1 cellular context compared by ENCODE assay signal in genomic region chr7:101743995-101744360, GRCh38.
TF ChIP-seq lines count a peak whose summit lies in the region.

No MANE protein-coding gene starts in this region.

TF ChIP-seq in GM23338, 12 proteins besides CTCF, POLR2A, EP300 and RAD21 (continued from another document):
- TF ChIP-seq, protein P1, sequence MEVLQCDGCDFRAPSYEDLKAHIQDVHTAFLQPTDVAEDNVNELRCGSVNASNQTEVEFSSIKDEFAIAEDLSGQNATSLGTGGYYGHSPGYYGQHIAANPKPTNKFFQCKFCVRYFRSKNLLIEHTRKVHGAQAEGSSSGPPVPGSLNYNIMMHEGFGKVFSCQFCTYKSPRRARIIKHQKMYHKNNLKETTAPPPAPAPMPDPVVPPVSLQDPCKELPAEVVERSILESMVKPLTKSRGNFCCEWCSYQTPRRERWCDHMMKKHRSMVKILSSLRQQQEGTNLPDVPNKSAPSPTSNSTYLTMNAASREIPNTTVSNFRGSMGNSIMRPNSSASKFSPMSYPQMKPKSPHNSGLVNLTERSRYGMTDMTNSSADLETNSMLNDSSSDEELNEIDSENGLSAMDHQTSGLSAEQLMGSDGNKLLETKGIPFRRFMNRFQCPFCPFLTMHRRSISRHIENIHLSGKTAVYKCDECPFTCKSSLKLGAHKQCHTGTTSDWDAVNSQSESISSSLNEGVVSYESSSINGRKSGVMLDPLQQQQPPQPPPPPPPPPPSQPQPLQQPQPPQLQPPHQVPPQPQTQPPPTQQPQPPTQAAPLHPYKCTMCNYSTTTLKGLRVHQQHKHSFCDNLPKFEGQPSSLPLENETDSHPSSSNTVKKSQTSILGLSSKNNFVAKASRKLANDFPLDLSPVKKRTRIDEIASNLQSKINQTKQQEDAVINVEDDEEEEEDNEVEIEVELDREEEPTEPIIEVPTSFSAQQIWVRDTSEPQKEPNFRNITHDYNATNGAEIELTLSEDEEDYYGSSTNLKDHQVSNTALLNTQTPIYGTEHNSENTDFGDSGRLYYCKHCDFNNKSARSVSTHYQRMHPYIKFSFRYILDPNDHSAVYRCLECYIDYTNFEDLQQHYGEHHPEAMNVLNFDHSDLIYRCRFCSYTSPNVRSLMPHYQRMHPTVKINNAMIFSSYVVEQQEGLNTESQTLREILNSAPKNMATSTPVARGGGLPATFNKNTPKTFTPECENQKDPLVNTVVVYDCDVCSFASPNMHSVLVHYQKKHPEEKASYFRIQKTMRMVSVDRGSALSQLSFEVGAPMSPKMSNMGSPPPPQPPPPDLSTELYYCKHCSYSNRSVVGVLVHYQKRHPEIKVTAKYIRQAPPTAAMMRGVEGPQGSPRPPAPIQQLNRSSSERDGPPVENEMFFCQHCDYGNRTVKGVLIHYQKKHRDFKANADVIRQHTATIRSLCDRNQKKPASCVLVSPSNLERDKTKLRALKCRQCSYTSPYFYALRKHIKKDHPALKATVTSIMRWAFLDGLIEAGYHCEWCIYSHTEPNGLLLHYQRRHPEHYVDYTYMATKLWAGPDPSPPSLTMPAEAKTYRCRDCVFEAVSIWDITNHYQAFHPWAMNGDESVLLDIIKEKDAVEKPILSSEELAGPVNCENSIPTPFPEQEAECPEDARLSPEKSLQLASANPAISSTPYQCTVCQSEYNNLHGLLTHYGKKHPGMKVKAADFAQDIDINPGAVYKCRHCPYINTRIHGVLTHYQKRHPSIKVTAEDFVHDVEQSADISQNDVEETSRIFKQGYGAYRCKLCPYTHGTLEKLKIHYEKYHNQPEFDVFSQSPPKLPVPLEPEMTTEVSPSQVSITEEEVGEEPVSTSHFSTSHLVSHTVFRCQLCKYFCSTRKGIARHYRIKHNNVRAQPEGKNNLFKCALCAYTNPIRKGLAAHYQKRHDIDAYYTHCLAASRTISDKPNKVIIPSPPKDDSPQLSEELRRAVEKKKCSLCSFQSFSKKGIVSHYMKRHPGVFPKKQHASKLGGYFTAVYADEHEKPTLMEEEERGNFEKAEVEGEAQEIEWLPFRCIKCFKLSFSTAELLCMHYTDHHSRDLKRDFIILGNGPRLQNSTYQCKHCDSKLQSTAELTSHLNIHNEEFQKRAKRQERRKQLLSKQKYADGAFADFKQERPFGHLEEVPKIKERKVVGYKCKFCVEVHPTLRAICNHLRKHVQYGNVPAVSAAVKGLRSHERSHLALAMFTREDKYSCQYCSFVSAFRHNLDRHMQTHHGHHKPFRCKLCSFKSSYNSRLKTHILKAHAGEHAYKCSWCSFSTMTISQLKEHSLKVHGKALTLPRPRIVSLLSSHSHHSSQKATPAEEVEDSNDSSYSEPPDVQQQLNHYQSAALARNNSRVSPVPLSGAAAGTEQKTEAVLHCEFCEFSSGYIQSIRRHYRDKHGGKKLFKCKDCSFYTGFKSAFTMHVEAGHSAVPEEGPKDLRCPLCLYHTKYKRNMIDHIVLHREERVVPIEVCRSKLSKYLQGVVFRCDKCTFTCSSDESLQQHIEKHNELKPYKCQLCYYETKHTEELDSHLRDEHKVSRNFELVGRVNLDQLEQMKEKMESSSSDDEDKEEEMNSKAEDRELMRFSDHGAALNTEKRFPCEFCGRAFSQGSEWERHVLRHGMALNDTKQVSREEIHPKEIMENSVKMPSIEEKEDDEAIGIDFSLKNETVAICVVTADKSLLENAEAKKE (CRISPR knock-in tag; IDR thresholded peaks at IDR 0.05): no peak
- TF ChIP-seq ETS1 (IDR thresholded peaks at IDR 0.05) (no peak), ZNF331 (CRISPR knock-in tag; IDR thresholded peaks at IDR 0.05; ENCODE audit: low read depth) (no peak), STAT1 (IDR thresholded peaks at IDR 0.05; ENCODE audit: unreplicated experiment) (no peak), ZNF114 (CRISPR knock-in tag; IDR thresholded peaks at IDR 0.05) (no peak), POLR2AphosphoS5 (IDR thresholded peaks at IDR 0.05; ENCODE audit: low read depth) (no peak), EZH2phosphoT487 (IDR thresholded peaks at IDR 0.05; ENCODE audit: unreplicated experiment) (no peak), NANOG (IDR thresholded peaks at IDR 0.05; ENCODE audit: borderline replicate concordance) (no peak), JUNB (IDR thresholded peaks at IDR 0.05; ENCODE audit: unreplicated experiment) (no peak), CREB1 (CRISPR knock-in tag; IDR thresholded peaks at IDR 0.05; ENCODE audit: low read depth) (no peak)
- TF ChIP-seq, protein P2, sequence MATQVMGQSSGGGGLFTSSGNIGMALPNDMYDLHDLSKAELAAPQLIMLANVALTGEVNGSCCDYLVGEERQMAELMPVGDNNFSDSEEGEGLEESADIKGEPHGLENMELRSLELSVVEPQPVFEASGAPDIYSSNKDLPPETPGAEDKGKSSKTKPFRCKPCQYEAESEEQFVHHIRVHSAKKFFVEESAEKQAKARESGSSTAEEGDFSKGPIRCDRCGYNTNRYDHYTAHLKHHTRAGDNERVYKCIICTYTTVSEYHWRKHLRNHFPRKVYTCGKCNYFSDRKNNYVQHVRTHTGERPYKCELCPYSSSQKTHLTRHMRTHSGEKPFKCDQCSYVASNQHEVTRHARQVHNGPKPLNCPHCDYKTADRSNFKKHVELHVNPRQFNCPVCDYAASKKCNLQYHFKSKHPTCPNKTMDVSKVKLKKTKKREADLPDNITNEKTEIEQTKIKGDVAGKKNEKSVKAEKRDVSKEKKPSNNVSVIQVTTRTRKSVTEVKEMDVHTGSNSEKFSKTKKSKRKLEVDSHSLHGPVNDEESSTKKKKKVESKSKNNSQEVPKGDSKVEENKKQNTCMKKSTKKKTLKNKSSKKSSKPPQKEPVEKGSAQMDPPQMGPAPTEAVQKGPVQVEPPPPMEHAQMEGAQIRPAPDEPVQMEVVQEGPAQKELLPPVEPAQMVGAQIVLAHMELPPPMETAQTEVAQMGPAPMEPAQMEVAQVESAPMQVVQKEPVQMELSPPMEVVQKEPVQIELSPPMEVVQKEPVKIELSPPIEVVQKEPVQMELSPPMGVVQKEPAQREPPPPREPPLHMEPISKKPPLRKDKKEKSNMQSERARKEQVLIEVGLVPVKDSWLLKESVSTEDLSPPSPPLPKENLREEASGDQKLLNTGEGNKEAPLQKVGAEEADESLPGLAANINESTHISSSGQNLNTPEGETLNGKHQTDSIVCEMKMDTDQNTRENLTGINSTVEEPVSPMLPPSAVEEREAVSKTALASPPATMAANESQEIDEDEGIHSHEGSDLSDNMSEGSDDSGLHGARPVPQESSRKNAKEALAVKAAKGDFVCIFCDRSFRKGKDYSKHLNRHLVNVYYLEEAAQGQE (IDR thresholded peaks at IDR 0.05; ENCODE audit: unreplicated experiment): no peak
